Comparison of ENCODE assay signal across 9 cellular contexts in the genomic region with DNA sequence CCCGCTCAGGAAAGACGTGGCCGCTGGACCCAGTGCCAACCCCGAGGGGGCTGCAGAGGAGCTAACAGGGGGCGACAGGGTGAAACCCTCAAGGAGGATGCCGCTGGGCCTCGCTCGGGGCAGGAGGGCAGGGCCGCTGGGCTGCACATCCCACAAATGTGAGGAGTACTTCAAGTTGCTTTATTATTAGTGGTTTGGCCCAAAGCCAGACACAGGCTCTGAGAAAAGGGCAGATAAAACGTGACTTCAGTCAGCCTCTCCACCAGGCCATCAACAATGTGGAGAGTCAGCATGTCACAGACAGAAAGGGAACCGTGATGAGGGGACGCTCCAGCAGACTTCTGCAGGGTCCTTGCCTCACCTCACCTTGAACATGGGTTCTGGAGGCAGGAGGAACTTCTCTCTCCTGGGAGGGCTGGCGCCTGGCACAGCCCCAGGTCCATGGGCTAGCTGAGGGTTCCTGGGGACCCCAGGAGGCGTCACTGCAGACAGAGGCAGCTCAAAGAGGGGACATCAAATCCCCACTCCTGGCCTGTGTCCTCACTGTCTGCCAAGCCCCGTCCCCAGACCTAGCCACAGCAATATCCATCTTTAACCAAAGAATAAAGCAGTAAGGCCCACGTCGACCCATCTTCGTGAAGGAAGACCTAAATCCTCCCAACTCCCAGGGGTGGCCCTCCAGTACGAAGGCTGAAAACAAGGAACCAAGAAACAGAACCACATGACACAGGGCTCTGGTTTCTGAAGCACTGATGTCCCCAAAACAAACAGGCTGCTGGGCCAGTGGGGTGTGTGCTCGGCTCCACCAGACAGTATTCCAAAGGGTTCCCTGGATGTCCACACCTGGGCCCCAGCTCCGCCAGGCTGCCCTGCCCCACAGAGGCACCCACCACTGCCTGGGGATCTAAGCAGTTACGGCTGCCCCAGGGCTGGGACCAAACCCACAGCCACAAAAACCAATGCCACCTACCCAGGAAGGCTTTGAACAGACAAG. TPM values are rescaled to one million over a fixed set of nuclear protein-coding genes. Genes with fewer than 3 reads are reported as not detected.
DNase-seq lines count a peak whose midpoint lies in the region; ATAC-seq and TF ChIP-seq lines count a peak whose summit lies in the region.
"Had no signal": no experiment of that assay in that cellular context is flagged by ENCODE, and none has a peak within 500 bp of the region (broad histone marks: within the 10 kb centered on the region; RNA-seq: fewer than 3 reads in every experiment).

No MANE protein-coding gene starts in this region.

- no peak for TF ChIP-seq CTCF in upper lobe of left lung (IDR thresholded peaks at IDR 0.05)

- in situ Hi-C loops in SK-MEL-5 (cut with HindIII; ENCODE audit: low pct_unique_long_range_greater_than_20kb, low sequenced_read_pairs) = no loop called here

- peak; percentile 35 for ATAC-seq in Right ventricle myocardium inferior
- ATAC-seq in left cardiac atrium = peak; percentile 19 to 22
- no peak for ATAC-seq in upper lobe of left lung (ENCODE audit: low FRiP score in 2 of 2)
- no peak for ATAC-seq in HG03378 (IDR thresholded peaks at IDR 0.05; ENCODE audit: unreplicated experiment)
- ATAC-seq in HG02642 (IDR thresholded peaks at IDR 0.05; ENCODE audit: poor library complexity, unreplicated experiment) = no peak

- no peaks in the 10 kb centered on the region for H3K27me3 ChIP-seq in upper lobe of left lung

- H3K4me1 ChIP-seq in upper lobe of left lung = peaks cover 68 to 81% (median 73%) of the 10 kb centered on the region in 4 donors

- DNase-seq in Right ventricle myocardium inferior (ENCODE audit: missing footprints) (no peak), cardiac septum (ENCODE audit: low spot score) (no peak), SK-MEL-5 (ENCODE audit: low read depth, low spot score) (peak; percentile 27), left cardiac atrium (no peak), inferior parietal cortex (ENCODE audit: extremely low spot score) (no peak), upper lobe of left lung (no peak)
- DNase-seq: CD4-positive, alpha-beta memory T cell had no signal

- no peak for TF ChIP-seq EP300 in upper lobe of left lung (IDR thresholded peaks at IDR 0.05)

- no peak for TF ChIP-seq POLR2A in upper lobe of left lung (IDR thresholded peaks at IDR 0.05)

- WGBS in upper lobe of left lung, 2 donors = 53 to 67% methylated on average over 20 to 22 of the region's 22 CpGs

- no peaks in the 10 kb centered on the region for H3K36me3 ChIP-seq in upper lobe of left lung

- H3K9me3 ChIP-seq in upper lobe of left lung = no peaks in the 10 kb centered on the region

- intact Hi-C loops in Right ventricle myocardium inferior (cut with DNase I) (no loop called here), cardiac septum (cut with DNase I) (no loop called here), left cardiac atrium (cut with DNase I) (loop anchor here in 1 of 2 donors (5.0 kb wide), 1 partner anchor 33 kb away; a partner anchor contains a TSS)

- H3K27ac ChIP-seq in upper lobe of left lung = peak overlapping the region in 1 of 4 donors; percentile 10

- no peak overlapping the region for H3K4me3 ChIP-seq in upper lobe of left lung

RNA-seq across cellular contexts. Expression of a gene that starts 35.1 kb away (rescaled TPM):
- 53.1 TPM for total RNA-seq in Right ventricle myocardium inferior
- total RNA-seq in cardiac septum = 21.4 TPM
- 10.8 and 11.2 TPM in 2 replicates for total RNA-seq in SK-MEL-5 (2014; rRNA removed; shearing (Covaris generic))
- polyA plus RNA-seq in SK-MEL-5 (2015; cell fraction: cytosol; rRNA removed) = 20.4 and 32.0 TPM in 2 replicates
- polyA plus RNA-seq in SK-MEL-5 (2015; cell fraction: nucleus; rRNA removed) = 11.4 and 15.4 TPM in 2 replicates
- 10 to 100 TPM; 21.4 to 24.7 TPM for total RNA-seq in left cardiac atrium
- total RNA-seq in upper lobe of left lung = 10 to 100 TPM in 5 of 6 donors, 1 to 10 TPM in 1; 5.2 to 31.0 (median 20.4) TPM

Comparison
In these comparisons a context has a peak if more than half of its experiments do, and no peak if none do; other contexts are left out.
1. ATAC-seq: peak in Right ventricle myocardium inferior (single experiment) and left cardiac atrium (2 of 2); none in upper lobe of left lung (0 of 2), HG03378 (single experiment) and HG02642 (single experiment).